ENCODE assay signal across 8 cellular contexts in the genomic region with DNA sequence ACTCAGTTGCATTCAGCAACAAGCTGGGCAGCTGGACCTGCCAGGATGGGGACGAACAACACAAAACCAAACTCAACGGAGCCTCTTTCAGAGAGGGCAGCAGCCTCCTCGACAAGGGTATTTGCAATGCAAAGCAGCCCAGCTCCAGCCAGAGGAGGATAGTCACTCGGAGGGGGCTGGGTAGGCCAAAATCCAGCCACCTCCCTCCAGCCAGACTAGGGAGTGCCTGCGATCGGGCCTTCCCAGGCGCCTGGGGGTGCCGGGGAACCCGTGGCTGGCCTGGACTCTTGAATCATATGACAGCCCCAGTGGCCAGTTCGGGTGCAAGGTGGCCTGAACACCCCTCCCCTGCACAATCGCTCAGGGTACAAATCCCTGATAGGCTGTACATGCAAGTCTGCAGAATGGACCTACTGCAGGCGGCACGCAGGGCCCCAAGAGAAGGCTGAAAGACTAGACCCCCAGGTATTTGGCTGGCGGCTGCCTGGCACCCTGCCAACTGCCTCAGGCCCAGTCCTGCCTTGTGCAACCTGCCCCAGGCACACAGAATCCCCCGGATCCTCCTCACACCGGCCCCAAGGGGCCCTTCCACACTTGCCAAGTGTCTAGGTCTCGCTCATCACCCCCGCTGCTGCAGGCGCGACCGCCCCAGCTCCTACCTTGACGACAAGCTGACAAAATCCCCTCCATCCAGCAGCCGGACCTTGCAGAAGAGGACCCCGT. TPM values are rescaled to one million over a fixed set of nuclear protein-coding genes. Genes with fewer than 3 reads are reported as not detected.
DNase-seq lines count a peak whose midpoint lies in the region; ATAC-seq, FAIRE-seq and TF ChIP-seq lines count a peak whose summit lies in the region.

No MANE protein-coding gene starts in this region.

- POLR2A ChIA-PET in HepG2 (lab: Yijun Ruan, JAX): interaction anchor here (0.9 to 2.3 kb wide), 4 partner anchors 14 to 119 kb away, joined by 3 to 11 read pairs (median 6); no protein-coding TSS in a partner anchor

- H2AFZ ChIP-seq in HepG2 (ENCODE audit: low read length): no peak overlapping the region

- ATAC-seq in GM21390 (IDR thresholded peaks at IDR 0.05; ENCODE audit: unreplicated experiment) (peak; percentile 32), HepG2 (peak; percentile 20), HG03378 (IDR thresholded peaks at IDR 0.05; ENCODE audit: unreplicated experiment) (no peak), HG02973 (IDR thresholded peaks at IDR 0.05; ENCODE audit: unreplicated experiment) (no peak)

- peaks cover 37% of the 10 kb centered on the region; the same call in 1 of the 2 replicates for H4K20me1 ChIP-seq in HepG2 (ENCODE audit: insufficient read depth, low read length)

- H3K9me3 ChIP-seq in colonic mucosa (no peaks in the 10 kb centered on the region), HepG2 (ENCODE audit: low read length) (no peaks in the 10 kb centered on the region), stomach smooth muscle (ENCODE audit: control insufficient read depth in 2 of 2, low read length in 2 of 2) (no peaks in the 10 kb centered on the region)

- intact Hi-C loops in Calu3 (cut with micrococcal nuclease; ENCODE audit: unreplicated experiment): loop anchor here (2.0 kb wide), 1 partner anchor 25 kb away; no protein-coding TSS in a partner anchor
- intact Hi-C loops in colonic mucosa (cut with DNase I): no loop called here
- intact Hi-C loops in HepG2 (cut with micrococcal nuclease; ENCODE audit: unreplicated experiment): loop anchor here (5.0 kb wide), 2 partner anchors 37 to 43 kb away; no protein-coding TSS in a partner anchor

- H3K4me3 Mint-ChIP-seq in Calu3 (ENCODE audit: low read depth, unreplicated experiment): peak overlapping the region; percentile 87

- 0% methylated on average over 1 of the region's 24 CpGs for WGBS in HepG2 (ENCODE audit: low lambda C conversion rate)

- DNase-seq in Calu3 (peak; percentile 42), RPMI7951 (ENCODE audit: low read depth) (peak; percentile 47), colonic mucosa (peak; percentile 76), HepG2 (ENCODE audit: low spot score) (peak; percentile 41)

- TF ChIP-seq CTCF in Calu3 (IDR thresholded peaks at IDR 0.05; ENCODE audit: unreplicated experiment): no peak
- TF ChIP-seq CTCF in colonic mucosa (IDR thresholded peaks at IDR 0.05): no peak
- TF ChIP-seq CTCF in HepG2 (CRISPR knock-in tag; IDR thresholded peaks at IDR 0.05): no peak; the same call in 1 of the 2 replicates

- peaks cover 58% of the 10 kb centered on the region for H3K79me2 ChIP-seq in HepG2 (ENCODE audit: insufficient read depth, low read length)

- H3K4me1 ChIP-seq in colonic mucosa (peaks cover 28% of the 10 kb centered on the region), HepG2 (ENCODE audit: insufficient read depth, low read length) (peaks cover 68% of the 10 kb centered on the region), stomach smooth muscle (ENCODE audit: control insufficient read depth, insufficient read depth, low read length) (peaks cover 62% of the 10 kb centered on the region)

- peak overlapping the region; percentile 96 for H3K27ac ChIP-seq in colonic mucosa
- H3K27ac ChIP-seq in HepG2 (ENCODE audit: extremely low read length, insufficient read depth, low read length): peak overlapping the region; percentile 60
- H3K27ac ChIP-seq in stomach smooth muscle (ENCODE audit: low read length): peak overlapping the region; percentile 70

- in situ Hi-C loops in HepG2 (cut with HindIII; ENCODE audit: extremely low pct_ligation_motif_present, low pct_unique_long_range_greater_than_20kb): no loop called here

- peak overlapping the region; percentile 97 for H3K4me2 ChIP-seq in HepG2 (ENCODE audit: low read depth, low read length)

- H3K27me3 ChIP-seq in colonic mucosa: no peaks in the 10 kb centered on the region
- H3K27me3 ChIP-seq in HepG2 (ENCODE audit: control insufficient read depth in 1 of 2, insufficient read depth in 2 of 2, low read length in 2 of 2): no peaks in the 10 kb centered on the region; a peak in 1 of 5 replicates
- H3K27me3 ChIP-seq in stomach smooth muscle (ENCODE audit: control insufficient read depth in 1 of 2, insufficient read depth in 2 of 2, low read length in 2 of 2): no peaks in the 10 kb centered on the region

- H3K27me3 Mint-ChIP-seq in Calu3 (ENCODE audit: unreplicated experiment): no peaks in the 10 kb centered on the region

- H3K9me3 Mint-ChIP-seq in Calu3 (ENCODE audit: low read depth, unreplicated experiment): no peaks in the 10 kb centered on the region

- TF ChIP-seq EP300 in HepG2 (IDR thresholded peaks at IDR 0.05; ENCODE audit: low read depth in 2 of 2, low read length in 2 of 2) (no peak), HepG2 (CRISPR knock-in tag; IDR thresholded peaks at IDR 0.05; ENCODE audit: borderline replicate concordance) (no peak)

- H3K4me1 Mint-ChIP-seq in Calu3 (ENCODE audit: low read depth, unreplicated experiment): peaks cover 17% of the 10 kb centered on the region

- BruUV-seq in Calu3 (replicated peaks; lab: Mats Ljungman, UMichigan) (no TSS peak), HepG2 (replicated peaks; lab: Mats Ljungman, UMichigan) (no TSS peak)

- TF ChIP-seq POLR2A in HepG2 (IDR thresholded peaks at IDR 0.05; ENCODE audit: insufficient read depth in 1 of 2, low read depth in 2 of 2, low read length in 2 of 2): no peak

- H3K27ac Mint-ChIP-seq in Calu3 (ENCODE audit: unreplicated experiment): peak overlapping the region; percentile 81

- peak overlapping the region; percentile 97 to 98 for H3K9ac ChIP-seq in colonic mucosa (ENCODE audit: low read depth in 2 of 2, low read length in 2 of 2)
- peak overlapping the region; percentile 84 for H3K9ac ChIP-seq in HepG2 (ENCODE audit: insufficient read depth, low read depth, low read length)
- H3K9ac ChIP-seq in stomach smooth muscle (ENCODE audit: low read length in 2 of 2): peak overlapping the region; percentile 73 to 76

- H3K36me3 ChIP-seq in colonic mucosa (no peaks in the 10 kb centered on the region), HepG2 (replicated peaks in 1 of 2; ENCODE audit: control insufficient read depth in 1 of 2, insufficient read depth in 2 of 2, low read length in 2 of 2) (peaks cover 0 to 4% of the 10 kb centered on the region in 2 experiments; a peak in 1 of 5 replicates), stomach smooth muscle (ENCODE audit: control insufficient read depth in 2 of 2, insufficient read depth in 2 of 2, low read length in 2 of 2) (no peaks in the 10 kb centered on the region)

- FAIRE-seq in HepG2 (lab: Jason Lieb, UNC): no peak

- H3K36me3 Mint-ChIP-seq in Calu3 (ENCODE audit: insufficient read depth, unreplicated experiment): peaks cover 57% of the 10 kb centered on the region

- no peak for TF ChIP-seq RAD21 in HepG2 (CRISPR knock-in tag; IDR thresholded peaks at IDR 0.05)

- CTCF ChIA-PET in Calu3 (lab: Charles Lee): interaction anchor here (1.6 kb wide), 1 partner anchor 56 kb away, joined by 4 read pairs; no protein-coding TSS in a partner anchor
- CTCF ChIA-PET in HepG2 (lab: Yijun Ruan, JAX; ENCODE audit: low intra/inter-chr PET ratio, low total read pairs): no interaction called here

- H3K4me3 ChIP-seq in colonic mucosa (peak overlapping the region; percentile 83), HepG2 (replicated peaks in 1 of 3; ENCODE audit: insufficient read depth in 1 of 3, low read depth in 2 of 3, low read length in 3 of 3) (peak overlapping the region; percentile 86 to 90 (median 90)), stomach smooth muscle (ENCODE audit: low read length in 2 of 2) (peak overlapping the region; percentile 78 to 87)

RNA-seq across cellular contexts. Expression of a gene that starts 1.3 kb away (rescaled TPM):
- total RNA-seq in Calu3 (2022) (80.7 and 84.6 TPM in 2 replicates), colonic mucosa (10 to 100 TPM; 72.2 to 95.9 TPM), HepG2 (2016; rRNA removed; fragmentation: Illumina TruSeq; extraction: Trizol) (16.1 and 16.6 TPM in 2 replicates)
- 2.8 and 5.4 TPM in 2 replicates for total RNA-seq in RPMI7951 (2014; rRNA removed; shearing (Covaris generic))
- total RNA-seq in HepG2 (2016; cell fraction: cytosol; rRNA removed; fragmentation: Illumina TruSeq; extraction: Trizol; ENCODE audit: low read depth): 10.4 and 11.3 TPM in 2 replicates
- total RNA-seq in HepG2 (2016; cell fraction: insoluble cytoplasmic fraction; rRNA removed; fragmentation: Illumina TruSeq; extraction: Trizol): 12.3 and 17.2 TPM in 2 replicates
- total RNA-seq in HepG2 (2016; cell fraction: membrane; rRNA removed; fragmentation: Illumina TruSeq; extraction: Trizol): 21.5 and 21.9 TPM in 2 replicates
- 20.0 and 24.0 TPM in 2 replicates for total RNA-seq in HepG2 (2016; cell fraction: nucleus; rRNA removed; fragmentation: Illumina TruSeq; extraction: Trizol)
- polyA plus RNA-seq in HepG2 (2011; rRNA removed): 25.2 and 30.1 TPM in 2 replicates
- 19.7 and 22.7 TPM in 2 replicates for polyA plus RNA-seq in HepG2 (2011; cell fraction: cytosol; rRNA removed)
- 108 and 126 TPM in 2 replicates for polyA plus RNA-seq in HepG2 (2011; cell fraction: nucleus; rRNA removed)
- polyA plus RNA-seq in HepG2 (2012): 22.5 and 36.8 TPM in 2 replicates
- 3.8 and 4.2 TPM in 2 replicates for polyA plus RNA-seq in HepG2 (2016; cell fraction: cytosol; fragmentation: Illumina TruSeq; extraction: Trizol; ENCODE audit: low read depth)
- polyA plus RNA-seq in HepG2 (2016; cell fraction: insoluble cytoplasmic fraction; fragmentation: Illumina TruSeq; extraction: Trizol; ENCODE audit: low read depth): 24.1 and 30.7 TPM in 2 replicates
- 16.7 and 17.4 TPM in 2 replicates for polyA plus RNA-seq in HepG2 (2016; cell fraction: membrane; fragmentation: Illumina TruSeq; extraction: Trizol; ENCODE audit: low read depth)
- polyA plus RNA-seq in HepG2 (2016; cell fraction: nucleus; fragmentation: Illumina TruSeq; extraction: Trizol; ENCODE audit: insufficient read depth, low read depth): 72.4 and 76.1 TPM in 2 replicates
- 25.3 and 40.6 TPM in 2 replicates for polyA minus RNA-seq in HepG2 (2011; rRNA and poly(A)+ RNA removed; ENCODE audit: low replicate concordance)
- polyA minus RNA-seq in HepG2 (2011; cell fraction: cytosol; rRNA and poly(A)+ RNA removed): 8.3 and 11.4 TPM in 2 replicates
- 25.0 and 25.4 TPM in 2 replicates for polyA minus RNA-seq in HepG2 (2011; cell fraction: nucleus; rRNA and poly(A)+ RNA removed)

RNA-seq across cellular contexts. Expression of a gene that starts 41.8 kb away (rescaled TPM):
- total RNA-seq in Calu3 (2022): 31.5 and 39.9 TPM in 2 replicates
- total RNA-seq in RPMI7951 (2014; rRNA removed; shearing (Covaris generic)): 37.1 and 50.1 TPM in 2 replicates
- total RNA-seq in colonic mucosa: 10 to 100 TPM; 25.7 to 38.9 TPM
- total RNA-seq in HepG2 (2016; rRNA removed; fragmentation: Illumina TruSeq; extraction: Trizol): 17.5 and 24.8 TPM in 2 replicates
- total RNA-seq in HepG2 (2016; cell fraction: cytosol; rRNA removed; fragmentation: Illumina TruSeq; extraction: Trizol; ENCODE audit: low read depth): 20.0 and 27.3 TPM in 2 replicates
- total RNA-seq in HepG2 (2016; cell fraction: insoluble cytoplasmic fraction; rRNA removed; fragmentation: Illumina TruSeq; extraction: Trizol): 14.9 and 23.0 TPM in 2 replicates
- total RNA-seq in HepG2 (2016; cell fraction: membrane; rRNA removed; fragmentation: Illumina TruSeq; extraction: Trizol): 31.4 and 35.9 TPM in 2 replicates
- total RNA-seq in HepG2 (2016; cell fraction: nucleus; rRNA removed; fragmentation: Illumina TruSeq; extraction: Trizol): 18.6 and 22.0 TPM in 2 replicates
- polyA plus RNA-seq in HepG2 (2011; rRNA removed): 35.3 and 38.6 TPM in 2 replicates
- 30.5 and 35.2 TPM in 2 replicates for polyA plus RNA-seq in HepG2 (2011; cell fraction: cytosol; rRNA removed)
- 36.6 and 37.4 TPM in 2 replicates for polyA plus RNA-seq in HepG2 (2011; cell fraction: nucleus; rRNA removed)
- 21.4 and 25.3 TPM in 2 replicates for polyA plus RNA-seq in HepG2 (2012)
- 32.5 and 40.9 TPM in 2 replicates for polyA plus RNA-seq in HepG2 (2016; cell fraction: cytosol; fragmentation: Illumina TruSeq; extraction: Trizol; ENCODE audit: low read depth)
- polyA plus RNA-seq in HepG2 (2016; cell fraction: insoluble cytoplasmic fraction; fragmentation: Illumina TruSeq; extraction: Trizol; ENCODE audit: low read depth): 30.7 and 34.8 TPM in 2 replicates
- polyA plus RNA-seq in HepG2 (2016; cell fraction: membrane; fragmentation: Illumina TruSeq; extraction: Trizol; ENCODE audit: low read depth): 49.8 and 53.8 TPM in 2 replicates
- 49.9 and 52.5 TPM in 2 replicates for polyA plus RNA-seq in HepG2 (2016; cell fraction: nucleus; fragmentation: Illumina TruSeq; extraction: Trizol; ENCODE audit: insufficient read depth, low read depth)
- 68.5 and 193 TPM in 2 replicates for polyA minus RNA-seq in HepG2 (2011; rRNA and poly(A)+ RNA removed; ENCODE audit: low replicate concordance)
- 12.9 and 15.4 TPM in 2 replicates for polyA minus RNA-seq in HepG2 (2011; cell fraction: cytosol; rRNA and poly(A)+ RNA removed)
- polyA minus RNA-seq in HepG2 (2011; cell fraction: nucleus; rRNA and poly(A)+ RNA removed): 34.8 and 35.4 TPM in 2 replicates

RNA-seq across cellular contexts. Expression of a gene that starts 48.9 kb away (rescaled TPM):
- total RNA-seq in Calu3 (2022) (0.17 and 1.1 TPM in 2 replicates), colonic mucosa (under 1 TPM; 0.85 to 0.89 TPM), HepG2 (2016; rRNA removed; fragmentation: Illumina TruSeq; extraction: Trizol) (0.20 TPM in 1 of 2 replicates, not detected in the other)
- total RNA-seq in RPMI7951 (2014; rRNA removed; shearing (Covaris generic)): 0.24 and 1.2 TPM in 2 replicates
- total RNA-seq in HepG2 (2016; cell fraction: cytosol; rRNA removed; fragmentation: Illumina TruSeq; extraction: Trizol; ENCODE audit: low read depth): 0.51 TPM in 1 of 2 replicates, not detected in the other
- total RNA-seq in HepG2 (2016; cell fraction: insoluble cytoplasmic fraction; rRNA removed; fragmentation: Illumina TruSeq; extraction: Trizol): 0.15 TPM in 1 of 2 replicates, not detected in the other
- total RNA-seq in HepG2 (2016; cell fraction: membrane; rRNA removed; fragmentation: Illumina TruSeq; extraction: Trizol): not detected in 2 replicates
- 0.56 TPM in 1 of 2 replicates, not detected in the other for total RNA-seq in HepG2 (2016; cell fraction: nucleus; rRNA removed; fragmentation: Illumina TruSeq; extraction: Trizol)
- 0.44 and 0.49 TPM in 2 replicates for polyA plus RNA-seq in HepG2 (2011; rRNA removed)
- polyA plus RNA-seq in HepG2 (2011; cell fraction: cytosol; rRNA removed): 0.17 and 0.32 TPM in 2 replicates
- polyA plus RNA-seq in HepG2 (2011; cell fraction: nucleus; rRNA removed): 5.3 and 9.9 TPM in 2 replicates
- 0.32 and 0.67 TPM in 2 replicates for polyA plus RNA-seq in HepG2 (2012)
- 0.24 TPM in 1 of 2 replicates, not detected in the other for polyA plus RNA-seq in HepG2 (2016; cell fraction: cytosol; fragmentation: Illumina TruSeq; extraction: Trizol; ENCODE audit: low read depth)
- polyA plus RNA-seq in HepG2 (2016; cell fraction: insoluble cytoplasmic fraction; fragmentation: Illumina TruSeq; extraction: Trizol; ENCODE audit: low read depth): not detected in 2 replicates
- not detected in 2 replicates for polyA plus RNA-seq in HepG2 (2016; cell fraction: membrane; fragmentation: Illumina TruSeq; extraction: Trizol; ENCODE audit: low read depth)
- polyA plus RNA-seq in HepG2 (2016; cell fraction: nucleus; fragmentation: Illumina TruSeq; extraction: Trizol; ENCODE audit: insufficient read depth, low read depth): 1.1 TPM in 1 of 2 replicates, not detected in the other
- 0.72 and 1.4 TPM in 2 replicates for polyA minus RNA-seq in HepG2 (2011; rRNA and poly(A)+ RNA removed; ENCODE audit: low replicate concordance)
- polyA minus RNA-seq in HepG2 (2011; cell fraction: cytosol; rRNA and poly(A)+ RNA removed): 0.88 TPM in 1 of 2 replicates, not detected in the other
- polyA minus RNA-seq in HepG2 (2011; cell fraction: nucleus; rRNA and poly(A)+ RNA removed): 1.3 and 2.2 TPM in 2 replicates

Comparison
In these comparisons a context has a peak if more than half of its experiments do, and no peak if none do; other contexts are left out.
1. ATAC-seq: peak in GM21390 (single experiment) and HepG2 (single experiment); none in HG03378 (single experiment) and HG02973 (single experiment).
2. Peak in every context shown above with its lines, with median percentiles within 50 percentile points of each other: DNase-seq, H3K27ac ChIP-seq, H3K4me3 ChIP-seq and H3K9ac ChIP-seq.